8 cellular contexts compared by ENCODE assay signal in the genomic region with DNA sequence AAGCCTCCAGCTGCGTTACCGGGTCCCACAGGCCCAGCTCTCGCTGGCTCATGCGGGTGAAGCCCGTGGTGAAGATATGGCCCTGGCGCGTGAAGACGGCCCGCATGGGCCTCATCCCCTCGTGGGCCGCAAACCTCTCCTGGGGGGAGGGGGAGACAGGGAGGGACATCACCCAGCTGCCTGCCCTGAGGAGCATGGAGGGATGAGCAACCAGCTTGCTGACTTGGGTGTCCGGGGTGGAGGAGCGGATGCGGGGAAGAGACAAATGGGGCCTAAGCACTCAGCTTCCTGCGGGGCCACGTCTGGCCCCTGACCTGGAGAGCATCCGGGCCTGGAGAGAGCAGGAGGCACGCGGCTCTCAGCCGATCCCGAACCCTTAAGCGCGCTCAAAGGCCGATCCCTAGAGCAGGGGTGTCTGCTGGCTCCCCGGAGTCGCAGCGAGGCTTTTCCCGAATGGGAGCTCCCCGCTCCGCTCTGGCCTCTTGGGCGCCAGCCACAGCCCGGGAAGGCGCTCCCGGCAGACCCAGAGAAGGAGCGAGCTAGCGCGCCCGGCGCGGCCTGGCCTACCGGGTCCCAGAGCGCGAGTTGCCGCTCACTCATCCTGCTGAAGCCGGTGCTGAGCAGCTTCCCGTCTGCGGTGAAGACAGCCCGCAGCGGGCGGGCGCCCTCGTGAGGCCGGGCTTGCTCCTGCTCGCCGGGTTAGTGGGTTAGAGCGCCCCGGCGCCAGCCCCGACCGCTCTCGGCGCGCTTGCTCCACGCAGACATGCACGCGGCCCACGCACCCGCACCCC. TPM values are rescaled to one million over a fixed set of nuclear protein-coding genes. Genes with fewer than 3 reads are reported as not detected.
DNase-seq lines count a peak whose midpoint lies in the region; ATAC-seq and TF ChIP-seq lines count a peak whose summit lies in the region.

No MANE protein-coding gene starts in this region.

- H3K4me3 ChIP-seq in SU-DHL-6 (ENCODE audit: insufficient read depth, low read length, poor library complexity, severe bottlenecking) (peak overlapping the region; percentile 9), heart left ventricle (peak overlapping the region in 11 of 12 donors; percentile 4 to 61 (median 39)), prostate gland (peak overlapping the region; percentile 4 to 10), vagina (peak overlapping the region; percentile 39 to 43)

- TF ChIP-seq POLR2A in heart left ventricle (IDR thresholded peaks at IDR 0.05): no peak
- no peak for TF ChIP-seq POLR2A in prostate gland (IDR thresholded peaks at IDR 0.05)
- TF ChIP-seq POLR2A in vagina (IDR thresholded peaks at IDR 0.05): no peak

- H3K9me3 ChIP-seq in SU-DHL-6 (ENCODE audit: insufficient read depth, low read length) (no peaks in the 10 kb centered on the region), heart left ventricle (no peaks in the 10 kb centered on the region), prostate gland (no peaks in the 10 kb centered on the region), vagina (no peaks in the 10 kb centered on the region)

- intact Hi-C loops in heart left ventricle (cut with DNase I): loop anchor here in 1 of 10 donors (5.0 kb wide), 2 partner anchors 35 to 160 kb away; no protein-coding TSS in a partner anchor
- intact Hi-C loops in prostate gland (cut with DNase I): no loop called here
- intact Hi-C loops in vagina (cut with DNase I): loop anchor here (5.0 kb wide), 1 partner anchor 35 kb away; no protein-coding TSS in a partner anchor

- H3K27me3 ChIP-seq in SU-DHL-6 (ENCODE audit: low read length): no peaks in the 10 kb centered on the region
- H3K27me3 ChIP-seq in heart left ventricle: no peaks in the 10 kb centered on the region
- H3K27me3 ChIP-seq in prostate gland (replicated peaks; ENCODE audit: insufficient read depth): no peaks in the 10 kb centered on the region
- no peaks in the 10 kb centered on the region for H3K27me3 ChIP-seq in vagina

- peak overlapping the region; percentile 84 for H2AFZ ChIP-seq in SU-DHL-6 (ENCODE audit: low read depth, low read length, severe bottlenecking)

- H3K9me2 ChIP-seq in SU-DHL-6 (replicated peaks; ENCODE audit: insufficient read depth, low read length): no peaks in the 10 kb centered on the region

- 20 to 52% (median 26%) methylated on average over 18 to 68 of the region's 68 CpGs for WGBS in heart left ventricle, 4 donors
- 17% methylated on average over 64 of the region's 68 CpGs for WGBS in prostate gland

- no peaks in the 10 kb centered on the region for H3F3A ChIP-seq in SU-DHL-6 (ENCODE audit: insufficient read depth)

- H3K36me3 ChIP-seq in SU-DHL-6 (ENCODE audit: low read length): no peaks in the 10 kb centered on the region
- peaks cover 0 to 10% (median 0%) of the 10 kb centered on the region in 9 donors for H3K36me3 ChIP-seq in heart left ventricle
- no peaks in the 10 kb centered on the region for H3K36me3 ChIP-seq in prostate gland
- H3K36me3 ChIP-seq in vagina: no peaks in the 10 kb centered on the region

- no peaks in the 10 kb centered on the region for H3K79me2 ChIP-seq in SU-DHL-6 (ENCODE audit: insufficient read depth, low read length)

- TF ChIP-seq CTCF in SU-DHL-6 (IDR thresholded peaks at IDR 0.05; ENCODE audit: insufficient read depth, low read length, poor library complexity, severe bottlenecking): peak; percentile 90
- peak; percentile 38 to 73 (median 64) for TF ChIP-seq CTCF in heart left ventricle (IDR thresholded peaks at IDR 0.05)
- TF ChIP-seq CTCF in prostate gland (IDR thresholded peaks at IDR 0.05): peak in 3 of 4 experiments; percentile 30 to 81 (median 71)
- peak in 2 of 3 experiments; percentile 54 to 62 for TF ChIP-seq CTCF in vagina (IDR thresholded peaks at IDR 0.05)

- ATAC-seq in heart left ventricle (peak in 3 of 4 donors; percentile 1 to 18 (median 5)), GM21737 (IDR thresholded peaks at IDR 0.05; ENCODE audit: unreplicated experiment) (no peak)

- H3K9ac ChIP-seq in SU-DHL-6 (ENCODE audit: low read length): peak overlapping the region; percentile 51

- peak overlapping the region; percentile 47 for H3K4me2 ChIP-seq in SU-DHL-6 (ENCODE audit: low read depth, low read length, poor library complexity, severe bottlenecking)

- H3K4me1 ChIP-seq in heart left ventricle: peaks cover 6 to 93% (median 72%) of the 10 kb centered on the region in 12 donors
- H3K4me1 ChIP-seq in prostate gland (replicated peaks): peaks cover 5% of the 10 kb centered on the region
- peaks cover 69% of the 10 kb centered on the region for H3K4me1 ChIP-seq in vagina

- no peak overlapping the region for H3K27ac ChIP-seq in SU-DHL-6 (ENCODE audit: low read depth, low read length)
- peak overlapping the region in 8 of 12 donors; percentile 23 to 90 (median 44) for H3K27ac ChIP-seq in heart left ventricle
- peak overlapping the region in 1 of 2 donors; percentile 8 for H3K27ac ChIP-seq in prostate gland
- H3K27ac ChIP-seq in vagina: peak overlapping the region; percentile 52

- H4K20me1 ChIP-seq in SU-DHL-6 (ENCODE audit: low read depth, low read length): no peaks in the 10 kb centered on the region

- DNase-seq in GM03348 (ENCODE audit: low spot score): peak; percentile 87
- DNase-seq in HuH-7 (ENCODE audit: low spot score): peak; percentile 91
- DNase-seq in activated naive CD8-positive, alpha-beta T cell treated with anti-CD3 and anti-CD28 coated beads, Interleukin-2, amount 50 U/mL, for 16 hours (ENCODE audit: low read depth, low spot score): peak; percentile 71
- DNase-seq in heart left ventricle: peak; percentile 73 to 93 (median 81)
- peak; percentile 64 for DNase-seq in prostate gland (ENCODE audit: low spot score)
- DNase-seq in vagina (ENCODE audit: extremely low spot score in 2 of 2): peak in 1 of 2 donors; percentile 87

RNA-seq across cellular contexts. Expression of a gene that starts 5.0 kb away (rescaled TPM):
- 100 to 1,000 TPM in 3 of 9 donors, 10 to 100 TPM in 6; 72.1 to 115 (median 95.5) TPM for total RNA-seq in heart left ventricle
- polyA plus RNA-seq in heart left ventricle: 10 to 100 TPM; 50.7 to 96.2 TPM
- 10 to 100 TPM; 23.4 to 33.5 TPM for total RNA-seq in prostate gland
- total RNA-seq in vagina: 23.6 TPM

RNA-seq across cellular contexts. Expression of a gene that starts 24.7 kb away (rescaled TPM):
- 1 to 10 TPM; 4.4 to 9.9 (median 6.1) TPM for total RNA-seq in heart left ventricle
- polyA plus RNA-seq in heart left ventricle: 10 to 100 TPM in 1 of 2 donors, 1 to 10 TPM in 1; 4.1 to 12.7 TPM
- 10 to 100 TPM in 1 of 2 donors, 1 to 10 TPM in 1; 2.7 to 30.0 TPM for total RNA-seq in prostate gland
- total RNA-seq in vagina: 7.9 TPM

RNA-seq across cellular contexts. Expression of a gene that starts 28.2 kb away (rescaled TPM):
- total RNA-seq in heart left ventricle (10 to 100 TPM; 23.1 to 52.9 (median 31.4) TPM), prostate gland (10 to 100 TPM; 29.1 to 86.9 TPM), vagina (39.8 TPM)
- polyA plus RNA-seq in heart left ventricle: 10 to 100 TPM; 23.0 to 37.8 TPM

RNA-seq across cellular contexts. Expression of a gene that starts 49.2 kb away (rescaled TPM):
- total RNA-seq in heart left ventricle (10 to 100 TPM; 23.8 to 65.5 (median 38.3) TPM), prostate gland (10 to 100 TPM; 52.5 to 82.0 TPM), vagina (61.1 TPM)
- 10 to 100 TPM; 65.1 to 93.0 TPM for polyA plus RNA-seq in heart left ventricle

RNA-seq across cellular contexts. Expression of a gene that starts 50.8 kb away (rescaled TPM):
- total RNA-seq in heart left ventricle (10 to 100 TPM in 2 of 9 donors, 1 to 10 TPM in 7; 5.3 to 13.1 (median 9.0) TPM), prostate gland (10 to 100 TPM in 1 of 2 donors, 1 to 10 TPM in 1; 9.1 to 14.8 TPM), vagina (13.3 TPM)
- polyA plus RNA-seq in heart left ventricle: 1 to 10 TPM; 4.0 to 8.2 TPM
